Comparison of ENCODE assay signal across 20 cellular contexts in the genomic region with DNA sequence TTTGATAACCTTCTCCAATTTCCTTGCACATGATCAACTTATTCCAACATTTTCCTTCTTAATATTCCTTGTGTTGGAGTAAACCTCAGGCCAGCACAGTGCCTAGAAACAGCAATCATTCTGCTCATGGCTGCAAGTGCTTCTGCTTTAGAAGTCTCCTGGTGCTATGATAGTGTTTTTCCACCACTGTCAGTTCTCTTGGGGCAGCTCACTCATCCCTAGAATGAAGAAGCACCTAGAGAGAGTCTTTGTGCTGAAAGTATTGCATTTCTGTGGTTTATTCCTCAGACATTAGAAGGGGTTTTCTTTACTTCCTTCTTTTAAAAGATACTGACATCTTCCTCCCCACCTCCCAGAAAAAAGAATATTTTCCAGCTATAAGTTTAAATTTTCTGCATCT.
"Had no signal": no experiment of that assay in that cellular context is flagged by ENCODE, and none has a peak within 500 bp of the region (broad histone marks: within the 10 kb centered on the region; RNA-seq: fewer than 3 reads in every experiment).

No MANE protein-coding gene starts in this region.

- H3K9me3 ChIP-seq: MG63, SK-N-SH had no signal

- H3K27me3 ChIP-seq: MG63 had no signal

- H3K36me3 ChIP-seq: MG63 had no signal

- H3K27ac ChIP-seq: RWPE1 had no signal

- DNase-seq: KBM-7, MG63, NCI-H1092, NCI-H1105 treated with DMSO at 0.1 percent for 48 hours, NCI-H1417 treated with DMSO at 0.1 percent for 48 hours, NCI-H146, NCI-H187, NCI-H2029, NCI-H2081 treated with DMSO at 0.1 percent for 48 hours, NCI-H2171, NCI-H226, NCI-H446, NCI-H510A, NCI-H524 treated with DMSO at 0.1 percent for 48 hours, NCI-H82, PC-3, SHP77, SK-N-SH, SW 1271 had no signal

- H3K4me3 ChIP-seq: MG63 had no signal
